Comparison of ENCODE assay signal across 2 cellular contexts in genomic region chr16:64437706-64438329, GRCh38.
A peak's percentile ranks its signal among the peaks of the same experiment; 100 is the strongest.
TF ChIP-seq lines count a peak whose summit lies in the region.

No MANE protein-coding gene starts in this region.

TF ChIP-seq in IMR-90, 13 proteins besides CTCF, POLR2A, EP300 and RAD21 (continued from another document):
- TF ChIP-seq FOS (IDR thresholded peaks at IDR 0.05; ENCODE audit: low read depth, low read length) (no peak), CHD1 (IDR thresholded peaks at IDR 0.05; ENCODE audit: low read depth, low read length) (no peak), USF2 (IDR thresholded peaks at IDR 0.05; ENCODE audit: low read depth, low read length) (no peak), CEBPB (IDR thresholded peaks at IDR 0.05; ENCODE audit: low read depth, low read length) (no peak), BHLHE40 (IDR thresholded peaks at IDR 0.05; ENCODE audit: low read depth, low read length) (no peak), RFX5 (IDR thresholded peaks at IDR 0.05; ENCODE audit: low read depth, low read length) (no peak)

TF ChIP-seq in SK-N-SH, 30 proteins besides CTCF, POLR2A, EP300 and RAD21 (continued from another document):
- TF ChIP-seq REST (IDR thresholded peaks at IDR 0.05; ENCODE audit: low read depth, low read length), result peak; percentile 83; the same call in 1 of the 2 replicates
- TF ChIP-seq TCF12 (IDR thresholded peaks at IDR 0.05), result peak; percentile 78
- no peak for TF ChIP-seq MEF2A (IDR thresholded peaks at IDR 0.05; ENCODE audit: borderline replicate concordance, low read depth)
- TF ChIP-seq NRF1 (IDR thresholded peaks at IDR 0.05; ENCODE audit: low read depth, low read length), result no peak
- TF ChIP-seq RCOR1 (IDR thresholded peaks at IDR 0.05; ENCODE audit: low read length), result peak; percentile 52; the same call in 1 of the 2 replicates
